Comparison of ENCODE assay signal across 9 cellular contexts in genomic region chr10:50508315-50509051, GRCh38.
DNase-seq lines count a peak whose midpoint lies in the region; ATAC-seq lines count a peak whose summit lies in the region.
"Had no signal": no experiment of that assay in that cellular context is flagged by ENCODE, and none has a peak within 500 bp of the region (broad histone marks: within the 10 kb centered on the region; RNA-seq: fewer than 3 reads in every experiment).

No MANE protein-coding gene starts in this region.

- peak; percentile 77 for ATAC-seq in HG02840 (IDR thresholded peaks at IDR 0.05; ENCODE audit: low FRiP score, unreplicated experiment)
- peak; percentile 70 for ATAC-seq in stimulated activated naive CD8-positive, alpha-beta T cell treated with anti-CD3 and anti-CD28 coated beads, Interleukin-15, Interleukin-2, amounts not matched to agents 100 U/mL and 50 U/mL, for 24 hours

- DNase-seq in activated gamma-delta T cell treated with Interleukin-2 at 50 U/mL for 16 hours = peak; percentile 12
- DNase-seq in activated gamma-delta T cell (lab: John Stamatoyannopoulos, UW) = no peak
- DNase-seq in activated CD4-positive, alpha-beta T cell treated with anti-CD3 and anti-CD28 coated beads, Interleukin-2, amount 50 U/mL, for 4 hours = peak; percentile 6 to 13
- peak; percentile 30 for DNase-seq in stimulated activated naive CD8-positive, alpha-beta T cell treated with anti-CD3 and anti-CD28 coated beads, Interleukin-15, Interleukin-2, amounts not matched to agents 100 U/mL and 50 U/mL, for 24 hours
- DNase-seq in NCI-H446 treated with DMSO at 0.1 percent for 48 hours (lab: John Stamatoyannopoulos, UW) = no peak
- no peak for DNase-seq in NCI-H2107 treated with DMSO at 0.1 percent for 48 hours (lab: John Stamatoyannopoulos, UW; ENCODE audit: unreplicated experiment)
- DNase-seq in DMS 273 treated with DMSO at 0.1 percent for 48 hours (lab: John Stamatoyannopoulos, UW) = no peak
- DNase-seq: NCI-H1417 treated with DMSO at 0.1 percent for 48 hours had no signal

Comparison
In these comparisons a context has a peak if more than half of its experiments do, and no peak if none do; other contexts are left out.
1. DNase-seq: peak in activated gamma-delta T cell treated with Interleukin-2 at 50 U/mL for 16 hours (single experiment), activated CD4-positive, alpha-beta T cell treated with anti-CD3 and anti-CD28 coated beads, Interleukin-2, amount 50 U/mL, for 4 hours (2 of 2) and stimulated activated naive CD8-positive, alpha-beta T cell treated with anti-CD3 and anti-CD28 coated beads, Interleukin-15, Interleukin-2, amounts not matched to agents 100 U/mL and 50 U/mL, for 24 hours (single experiment); none in activated gamma-delta T cell (single experiment), NCI-H446 treated with DMSO at 0.1 percent for 48 hours (single experiment), NCI-H2107 treated with DMSO at 0.1 percent for 48 hours (single experiment) and DMS 273 treated with DMSO at 0.1 percent for 48 hours (single experiment).